8 cellular contexts compared by ENCODE assay signal in the genomic region with DNA sequence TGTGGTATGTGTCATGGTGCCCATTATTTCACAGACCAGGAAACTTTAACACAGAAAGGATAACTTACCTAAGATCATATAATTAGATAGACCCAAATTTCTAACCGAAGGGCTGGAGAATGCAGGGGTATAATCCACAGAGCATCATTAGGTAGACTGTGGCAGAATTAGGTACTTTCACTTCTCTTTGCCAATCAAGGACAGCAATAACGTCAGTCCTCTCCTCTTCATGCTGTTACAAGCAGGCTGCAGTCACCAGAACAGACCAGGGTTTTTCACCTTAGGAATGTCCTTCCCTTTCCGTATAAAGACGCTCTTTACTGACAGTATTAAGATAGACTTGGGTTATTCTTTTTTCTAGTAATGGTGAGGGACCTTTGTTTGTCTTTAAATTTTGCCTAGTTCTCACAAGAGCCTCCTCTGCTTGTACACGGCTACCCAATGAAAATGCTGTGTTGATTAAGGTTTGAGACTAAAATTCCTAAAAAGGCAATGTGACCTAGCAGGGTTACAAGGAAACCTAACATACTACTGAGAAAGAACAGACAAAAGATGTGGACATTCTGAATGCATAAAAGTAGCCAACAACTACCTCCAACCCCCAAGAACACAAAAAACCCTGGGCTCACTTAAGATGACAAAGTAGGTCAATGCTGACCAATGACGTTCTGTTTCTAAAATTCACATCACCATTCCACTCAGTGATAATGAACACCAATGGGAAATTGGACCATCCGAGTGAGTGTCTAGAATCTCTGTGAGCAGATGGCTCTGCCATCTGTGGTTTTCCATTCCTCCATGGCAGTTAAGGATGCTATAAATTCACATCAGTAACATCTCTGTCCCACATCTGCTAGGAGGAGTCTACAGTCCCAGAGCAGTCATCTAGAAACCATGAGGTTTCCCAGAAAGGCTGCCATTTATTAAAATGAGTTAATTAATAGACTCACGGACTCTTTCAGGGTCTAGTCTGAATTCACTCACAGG. TPM values are rescaled to one million over a fixed set of nuclear protein-coding genes. Genes with fewer than 3 reads are reported as not detected.
DNase-seq lines count a peak whose midpoint lies in the region; ATAC-seq and TF ChIP-seq lines count a peak whose summit lies in the region.

No MANE protein-coding gene starts in this region.

- H3K9me3 ChIP-seq in KOPT-K1 (ENCODE audit: insufficient read depth, low read length, poor library complexity, severe bottlenecking): no peaks in the 10 kb centered on the region
- no peaks in the 10 kb centered on the region for H3K9me3 ChIP-seq in ascending aorta
- H3K9me3 ChIP-seq in prostate gland: no peaks in the 10 kb centered on the region

- DNase-seq in Calu3: no peak
- DNase-seq in ascending aorta (ENCODE audit: low spot score in 2 of 2): no peak
- DNase-seq in memory B cell (ENCODE audit: low spot score in 2 of 2): peak in 1 of 2 donors; percentile 42
- DNase-seq in NCI-H748 (lab: John Stamatoyannopoulos, UW; ENCODE audit: unreplicated experiment): no peak
- no peak for DNase-seq in prostate gland (ENCODE audit: low spot score)
- no peak for DNase-seq in DMS153 (lab: John Stamatoyannopoulos, UW)

- ATAC-seq in GM21367 (IDR thresholded peaks at IDR 0.05; ENCODE audit: unreplicated experiment) (peak; percentile 19), memory B cell (ENCODE audit: low read depth) (peak; percentile 55)

- H3K27ac ChIP-seq in KOPT-K1 (ENCODE audit: low read depth, low read length, poor library complexity, severe bottlenecking) (peak overlapping the region; percentile 23), ascending aorta (no peak overlapping the region), prostate gland (no peak overlapping the region)

- H3K4me1 ChIP-seq in ascending aorta (peaks cover 0 to 20% of the 10 kb centered on the region in 2 donors), prostate gland (replicated peaks) (no peaks in the 10 kb centered on the region)

- no peaks in the 10 kb centered on the region for H3K27me3 Mint-ChIP-seq in Calu3 (ENCODE audit: unreplicated experiment)
- H3K27me3 Mint-ChIP-seq in memory B cell: no peaks in the 10 kb centered on the region

- H3K36me3 Mint-ChIP-seq in Calu3 (ENCODE audit: insufficient read depth, unreplicated experiment): peaks cover 57% of the 10 kb centered on the region
- peaks cover 5% of the 10 kb centered on the region for H3K36me3 Mint-ChIP-seq in memory B cell

- TF ChIP-seq POLR2A in prostate gland (IDR thresholded peaks at IDR 0.05): no peak

- TF ChIP-seq CTCF in Calu3 (IDR thresholded peaks at IDR 0.05; ENCODE audit: unreplicated experiment): no peak
- no peak for TF ChIP-seq CTCF in ascending aorta (IDR thresholded peaks at IDR 0.05)
- no peak for TF ChIP-seq CTCF in prostate gland (IDR thresholded peaks at IDR 0.05)

- no peaks in the 10 kb centered on the region for H3K9me3 Mint-ChIP-seq in Calu3 (ENCODE audit: low read depth, unreplicated experiment)
- H3K9me3 Mint-ChIP-seq in memory B cell: no peaks in the 10 kb centered on the region

- intact Hi-C loops in Calu3 (cut with micrococcal nuclease; ENCODE audit: unreplicated experiment): loop anchor here (2.0 to 10.0 kb wide), 2 partner anchors 28 to 96 kb away; no protein-coding TSS in a partner anchor
- intact Hi-C loops in ascending aorta (cut with DNase I): loop anchor here (5.0 kb wide), 6 partner anchors 363 to 1907 kb away; a partner anchor contains a TSS
- intact Hi-C loops in prostate gland (cut with DNase I): no loop called here

- H3K4me3 ChIP-seq in ascending aorta (peak overlapping the region; percentile 68 to 74), prostate gland (peak overlapping the region in 1 of 2 donors; percentile 84)

- TSS peak; percentile 30 for BruUV-seq in Calu3 (replicated peaks; lab: Mats Ljungman, UMichigan)

- H3K4me1 Mint-ChIP-seq in Calu3 (ENCODE audit: low read depth, unreplicated experiment) (peaks cover 27% of the 10 kb centered on the region), memory B cell (peaks cover 36% of the 10 kb centered on the region)

- H3K36me3 ChIP-seq in KOPT-K1 (ENCODE audit: insufficient read depth, low read length) (peaks cover 39% of the 10 kb centered on the region), ascending aorta (no peaks in the 10 kb centered on the region), prostate gland (no peaks in the 10 kb centered on the region)

- CTCF ChIA-PET in Calu3 (lab: Charles Lee): no interaction called here

- no peaks in the 10 kb centered on the region for H3K27me3 ChIP-seq in ascending aorta
- no peaks in the 10 kb centered on the region for H3K27me3 ChIP-seq in prostate gland (replicated peaks; ENCODE audit: insufficient read depth)

- H3K4me3 Mint-ChIP-seq in Calu3 (ENCODE audit: low read depth, unreplicated experiment) (peak overlapping the region; percentile 71), memory B cell (peak overlapping the region; percentile 93)

- 41% methylated on average over 8 of the region's 8 CpGs for WGBS in prostate gland

- peak overlapping the region; percentile 63 for H3K27ac Mint-ChIP-seq in Calu3 (ENCODE audit: unreplicated experiment)
- H3K27ac Mint-ChIP-seq in memory B cell: peak overlapping the region; percentile 86

RNA-seq across cellular contexts. Expression of a gene that starts 2.1 kb away (rescaled TPM):
- total RNA-seq in Calu3 (2022) (313 and 317 TPM in 2 replicates), ascending aorta (56.4 TPM), prostate gland (100 to 1,000 TPM; 109 to 213 TPM)
